ENCODE assay signal across 8 cellular contexts in genomic region chr15:90192961-90193786, GRCh38. TPM values are rescaled to one million over a fixed set of nuclear protein-coding genes. Genes with fewer than 3 reads are reported as not detected.
DNase-seq lines count a peak whose midpoint lies in the region; ATAC-seq and TF ChIP-seq lines count a peak whose summit lies in the region.

No MANE protein-coding gene starts in this region.

- H4K20me1 ChIP-seq in DOHH2 (ENCODE audit: control insufficient read depth, insufficient read depth, low read depth, low read length), result no peaks in the 10 kb centered on the region

- no peak for TF ChIP-seq CTCF in DOHH2 (IDR thresholded peaks at IDR 0.05; ENCODE audit: low read depth, low read length, poor library complexity, severe bottlenecking)
- TF ChIP-seq CTCF in Panc1 (IDR thresholded peaks at IDR 0.05), result no peak
- TF ChIP-seq CTCF in progenitor cell of endocrine pancreas (IDR thresholded peaks at IDR 0.05; ENCODE audit: unreplicated experiment), result no peak

- H3K4me1 Mint-ChIP-seq in progenitor cell of endocrine pancreas (ENCODE audit: low read depth), result peaks cover 7% of the 10 kb centered on the region

- H3F3A ChIP-seq in DOHH2 (ENCODE audit: control insufficient read depth, insufficient read depth), result peaks cover 10% of the 10 kb centered on the region

- no peak overlapping the region for H3K4me3 Mint-ChIP-seq in progenitor cell of endocrine pancreas (ENCODE audit: low read depth)

- no peaks in the 10 kb centered on the region for H3K9me3 ChIP-seq in DOHH2 (ENCODE audit: control insufficient read depth, insufficient read depth, low read length)
- H3K9me3 ChIP-seq in Panc1 (ENCODE audit: control insufficient read depth, insufficient read depth, low read depth, low read length), result no peaks in the 10 kb centered on the region

- H3K79me2 ChIP-seq in DOHH2 (ENCODE audit: control insufficient read depth, low read length), result no peaks in the 10 kb centered on the region; the same call in 1 of the 2 replicates

- ATAC-seq in Panc1 (no peak), HG03139 (IDR thresholded peaks at IDR 0.05; ENCODE audit: unreplicated experiment) (no peak), HG02970 (IDR thresholded peaks at IDR 0.05; ENCODE audit: low FRiP score, unreplicated experiment) (no peak)

- peaks cover 3% of the 10 kb centered on the region for H3K36me3 Mint-ChIP-seq in progenitor cell of endocrine pancreas (ENCODE audit: insufficient read depth)

- DNase-seq in Panc1 (ENCODE audit: low read depth, low spot score) (no peak), fibroblast of gingiva (ENCODE audit: low read depth) (peak; percentile 36), putamen (ENCODE audit: low spot score) (peak; percentile 39), HuH-7.5 (ENCODE audit: low spot score) (no peak), progenitor cell of endocrine pancreas (ENCODE audit: low spot score, unreplicated experiment) (no peak)

- no peaks in the 10 kb centered on the region for H3K9me2 ChIP-seq in DOHH2 (replicated peaks; ENCODE audit: control insufficient read depth, low read length)

- peaks cover 68% of the 10 kb centered on the region for H3K4me1 ChIP-seq in DOHH2 (ENCODE audit: control insufficient read depth, low read length)
- H3K4me1 ChIP-seq in Panc1 (ENCODE audit: control insufficient read depth, insufficient read depth, low read length), result peaks cover 52% of the 10 kb centered on the region

- no peaks in the 10 kb centered on the region for H3K27me3 ChIP-seq in DOHH2 (ENCODE audit: control insufficient read depth, low read length)
- no peaks in the 10 kb centered on the region for H3K27me3 ChIP-seq in Panc1 (ENCODE audit: control insufficient read depth, insufficient read depth, low read length)

- H3K27ac ChIP-seq in DOHH2 (ENCODE audit: low read depth, low read length), result peak overlapping the region; percentile 87
- H3K27ac ChIP-seq in Panc1 (ENCODE audit: low read length), result peak overlapping the region; percentile 93

- H3K4me3 ChIP-seq in DOHH2 (ENCODE audit: low read length), result peak overlapping the region; percentile 70
- no peak overlapping the region for H3K4me3 ChIP-seq in Panc1 (ENCODE audit: low read depth in 2 of 2, low read length in 2 of 2)

- in situ Hi-C loops in Panc1 (cut with HindIII; ENCODE audit: low pct_unique_long_range_greater_than_20kb, low sequenced_read_pairs), result no loop called here

- BruUV-seq in Panc1 (replicated peaks; lab: Mats Ljungman, UMichigan), result no TSS peak

- no peaks in the 10 kb centered on the region for H3K9me3 Mint-ChIP-seq in progenitor cell of endocrine pancreas (ENCODE audit: low read depth)

- peak overlapping the region; percentile 96 for H3K4me2 ChIP-seq in DOHH2 (ENCODE audit: low read length)

- POLR2A ChIA-PET in Panc1 (lab: Charles Lee), result interaction anchor here (2.4 kb wide), 1 partner anchor 7 kb away, joined by 18 read pairs; the partner anchor contains the start of gene SEMA4B

- CTCF ChIA-PET in Panc1 (lab: Charles Lee), result no interaction called here

- no peaks in the 10 kb centered on the region for H3K27me3 Mint-ChIP-seq in progenitor cell of endocrine pancreas

- intact Hi-C loops in Panc1 (cut with micrococcal nuclease; ENCODE audit: unreplicated experiment), result no loop called here

- H3K27ac Mint-ChIP-seq in progenitor cell of endocrine pancreas, result no peak overlapping the region

- H3K36me3 ChIP-seq in DOHH2 (ENCODE audit: control insufficient read depth, low read length) (no peaks in the 10 kb centered on the region), Panc1 (ENCODE audit: control insufficient read depth, insufficient read depth, low read length) (no peaks in the 10 kb centered on the region)

RNA-seq across cellular contexts. Expression of gene SEMA4B, which starts 8.0 kb away (rescaled TPM):
- total RNA-seq in Panc1 (2021; ENCODE audit: unreplicated experiment), result 600 TPM
- 1,018 TPM for polyA plus RNA-seq in Panc1 (2012; ENCODE audit: insufficient read length)
- total RNA-seq in progenitor cell of endocrine pancreas, result 36.4 and 41.9 TPM in 2 replicates

RNA-seq across cellular contexts. Expression of gene CIB1, which starts 40.6 kb away (rescaled TPM):
- total RNA-seq in Panc1 (2021; ENCODE audit: unreplicated experiment) (193 TPM), progenitor cell of endocrine pancreas (28.3 and 30.3 TPM in 2 replicates)
- polyA plus RNA-seq in Panc1 (2012; ENCODE audit: insufficient read length), result 352 TPM

RNA-seq across cellular contexts. Expression of gene GDPGP1, which starts 40.8 kb away (rescaled TPM):
- total RNA-seq in Panc1 (2021; ENCODE audit: unreplicated experiment) (22.8 TPM), progenitor cell of endocrine pancreas (7.8 and 8.6 TPM in 2 replicates)
- polyA plus RNA-seq in Panc1 (2012; ENCODE audit: insufficient read length), result 11.7 TPM

RNA-seq across cellular contexts. Expression of gene TTLL13, which starts 56.2 kb away (rescaled TPM):
- total RNA-seq in Panc1 (2021; ENCODE audit: unreplicated experiment) (0.39 TPM), progenitor cell of endocrine pancreas (0.69 TPM in 1 of 2 replicates, not detected in the other)
- polyA plus RNA-seq in Panc1 (2012; ENCODE audit: insufficient read length), result 0.17 TPM

Comparison
In these comparisons a context has a peak if more than half of its experiments do, and no peak if none do; other contexts are left out.
1. DNase-seq: peak in fibroblast of gingiva (single experiment) and putamen (single experiment); none in Panc1 (single experiment), HuH-7.5 (single experiment) and progenitor cell of endocrine pancreas (single experiment).
2. RNA of gene SEMA4B, which starts 8.0 kb away (total RNA-seq): 600 TPM in Panc1 (single experiment); 36.4 to 41.9 TPM in progenitor cell of endocrine pancreas; every median in the first group is over 10 times any median in the second.